ENCODE assay signal across 17 cellular contexts in genomic region chr14:67418368-67419174, GRCh38. TPM values are rescaled to one million over a fixed set of nuclear protein-coding genes. Genes with fewer than 3 reads are reported as not detected.
DNase-seq lines count a peak whose midpoint lies in the region; ATAC-seq, FAIRE-seq and TF ChIP-seq lines count a peak whose summit lies in the region.
"Had no signal": no experiment of that assay in that cellular context is flagged by ENCODE, and none has a peak within 500 bp of the region (broad histone marks: within the 10 kb centered on the region; RNA-seq: fewer than 3 reads in every experiment).

No MANE protein-coding gene starts in this region.

- H3F3A ChIP-seq in PC-3 (ENCODE audit: low read length, unreplicated experiment): peaks cover 3% of the 10 kb centered on the region

- intact Hi-C loops in PC-3 (cut with micrococcal nuclease): no loop called here
- intact Hi-C loops in posterior vena cava (cut with DNase I): no loop called here

- TF ChIP-seq CTCF in PC-3 (conservative IDR thresholded peaks at IDR 0.05; ENCODE audit: low read depth, low read length) (no peak), bronchial epithelial cell (IDR thresholded peaks at IDR 0.05; ENCODE audit: insufficient read depth, low read length, severe bottlenecking) (no peak)

- peak; percentile 82 for ATAC-seq in PC-3
- ATAC-seq: stimulated activated memory B cell treated with anti-CD40 and anti-IgM and Interleukin-4, amounts not matched to agents 10 μg/mL and 1 μg/mL and 100 μg/mL, for 72 hours had no signal

- DNase-seq in HPDE6-E6E7 (ENCODE audit: extremely low spot score) (peak; percentile 86), PC-3 (peak; percentile 75), bronchial epithelial cell (ENCODE audit: low read depth) (peak; percentile 83), posterior vena cava (ENCODE audit: low spot score) (peak; percentile 72), NCI-H524 treated with DMSO at 0.1 percent for 48 hours (lab: John Stamatoyannopoulos, UW) (no peak), DMS79 treated with DMSO at 0.1 percent for 48 hours (lab: John Stamatoyannopoulos, UW) (no peak), NCI-H446 treated with DMSO at 0.1 percent for 48 hours (lab: John Stamatoyannopoulos, UW) (no peak), NCI-H2107 treated with DMSO at 0.1 percent for 48 hours (lab: John Stamatoyannopoulos, UW; ENCODE audit: unreplicated experiment) (no peak)
- DNase-seq: activated B cell treated with CpG ODN at 0.5 μM for 24 hours; activated naive CD4-positive, alpha-beta T cell treated with Interleukin-2 at 50 U/mL for 16 hours; C1 segment of cervical spinal cord; heart right ventricle; lower lobe of right lung; NCI-H1105 treated with DMSO at 0.1 percent for 48 hours; NCI-H526 treated with DMSO at 0.1 percent for 48 hours; right lobe of liver had no signal

- H3K4me3 ChIP-seq in PC-3 (ENCODE audit: low read length) (no peak overlapping the region), bronchial epithelial cell (ENCODE audit: low read depth, low read length) (no peak overlapping the region)
- H3K4me3 ChIP-seq: heart right ventricle, lower lobe of right lung, right lobe of liver had no signal

- no peaks in the 10 kb centered on the region for H4K20me1 ChIP-seq in PC-3 (ENCODE audit: low read length)

- peaks cover 37% of the 10 kb centered on the region for H3K4me1 ChIP-seq in PC-3 (ENCODE audit: insufficient read depth, low read length)

- H3K36me3 ChIP-seq in PC-3 (ENCODE audit: low read depth, low read length) (no peaks in the 10 kb centered on the region), bronchial epithelial cell (ENCODE audit: control insufficient read depth, insufficient read depth, low read length) (no peaks in the 10 kb centered on the region)
- H3K36me3 ChIP-seq: heart right ventricle, lower lobe of right lung, right lobe of liver had no signal

- H3K9me2 ChIP-seq in PC-3 (replicated peaks; ENCODE audit: low read length): no peaks in the 10 kb centered on the region

- H3K79me2 ChIP-seq in PC-3 (ENCODE audit: low read length): no peaks in the 10 kb centered on the region

- no peaks in the 10 kb centered on the region for H3K9me3 ChIP-seq in PC-3 (ENCODE audit: low read length)
- H3K9me3 ChIP-seq: heart right ventricle, lower lobe of right lung, right lobe of liver had no signal

- H3K9ac ChIP-seq in PC-3 (ENCODE audit: low read length): peak overlapping the region; percentile 21; the same call in 1 of the 2 replicates

- POLR2A ChIA-PET in PC-3 (lab: Charles Lee; ENCODE audit: unreplicated experiment): no interaction called here

- CTCF ChIA-PET in PC-3 (lab: Charles Lee): no interaction called here

- no peaks in the 10 kb centered on the region for H3K27me3 ChIP-seq in PC-3 (ENCODE audit: low read length)
- H3K27me3 ChIP-seq in bronchial epithelial cell (ENCODE audit: control insufficient read depth, insufficient read depth, low read length): no peaks in the 10 kb centered on the region
- H3K27me3 ChIP-seq: heart right ventricle, right lobe of liver had no signal

- peak overlapping the region; percentile 63 for H3K4me2 ChIP-seq in PC-3 (ENCODE audit: low read length)

- FAIRE-seq in bronchial epithelial cell (lab: Jason Lieb, UNC): no peak

- BruUV-seq in PC-3 (replicated peaks; lab: Mats Ljungman, UMichigan): no TSS peak

- H2AFZ ChIP-seq in PC-3 (ENCODE audit: low read length): peak overlapping the region; percentile 26; the same call in 1 of the 2 replicates

- peak overlapping the region; percentile 65 for H3K27ac ChIP-seq in PC-3 (ENCODE audit: low read length)
- H3K27ac ChIP-seq: heart right ventricle, lower lobe of right lung, right lobe of liver had no signal

RNA-seq across cellular contexts. Expression of gene PLEK2, which starts 6.6 kb away (rescaled TPM):
- total RNA-seq in PC-3 (2014; rRNA removed) (48.0 and 57.2 TPM in 2 replicates), bronchial epithelial cell (20.4 and 111 TPM in 2 replicates), posterior vena cava (1 to 10 TPM; 1.2 to 2.0 TPM)
- total RNA-seq: activated B cell treated with CpG ODN at 0.5 μM for 24 hours had no signal

RNA-seq across cellular contexts. Expression of gene EIF2S1, which starts 58.4 kb away (rescaled TPM):
- total RNA-seq in PC-3 (2014; rRNA removed): 345 and 415 TPM in 2 replicates
- 356 and 395 TPM in 2 replicates for total RNA-seq in bronchial epithelial cell
- total RNA-seq in posterior vena cava: 10 to 100 TPM; 55.5 to 56.3 TPM

RNA-seq across cellular contexts. Expression of gene ATP6V1D, which starts 59.0 kb away (rescaled TPM):
- total RNA-seq in PC-3 (2014; rRNA removed) (69.6 and 85.9 TPM in 2 replicates), bronchial epithelial cell (126 and 155 TPM in 2 replicates), posterior vena cava (10 to 100 TPM; 48.9 to 56.0 TPM)

Comparison
In these comparisons a context has a peak if more than half of its experiments do, and no peak if none do; other contexts are left out.
1. DNase-seq: peak in HPDE6-E6E7 (single experiment), PC-3 (single experiment), bronchial epithelial cell (single experiment) and posterior vena cava (single experiment); none in NCI-H524 treated with DMSO at 0.1 percent for 48 hours (single experiment), DMS79 treated with DMSO at 0.1 percent for 48 hours (single experiment), NCI-H446 treated with DMSO at 0.1 percent for 48 hours (single experiment) and NCI-H2107 treated with DMSO at 0.1 percent for 48 hours (single experiment).